ENCODE assay signal across 1 cellular context in genomic region chr5:68656936-68657857, GRCh38.
TF ChIP-seq lines count a peak whose summit lies in the region.

No MANE protein-coding gene starts in this region.

TF ChIP-seq in HepG2, 621 proteins besides CTCF, POLR2A, EP300 and RAD21 (continued from another document):
- TF ChIP-seq ZNF18 (CRISPR knock-in tag; IDR thresholded peaks at IDR 0.05; ENCODE audit: insufficient replicate concordance) = no peak
